In the genomic region with DNA sequence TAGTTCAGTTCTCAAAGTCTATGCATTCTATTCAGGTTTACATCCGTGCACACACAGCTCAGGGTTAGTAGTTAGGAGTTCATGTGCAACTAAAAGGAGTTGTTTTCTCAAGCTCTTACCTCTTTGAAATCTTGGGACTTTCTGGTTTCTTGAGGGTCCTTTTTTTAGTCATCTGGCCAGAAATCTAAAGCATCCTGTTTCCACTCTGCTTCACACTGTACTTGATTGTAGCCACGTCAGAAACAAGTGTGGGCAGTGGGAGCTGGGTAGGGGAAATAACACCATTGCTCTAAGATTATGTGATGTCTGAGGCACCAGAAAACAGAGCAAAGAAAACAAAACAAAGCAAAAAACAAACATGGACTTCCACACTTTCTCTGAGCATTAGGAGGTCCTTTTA, we compare ENCODE assay signal across 39 cellular contexts. TPM values are rescaled to one million over a fixed set of nuclear protein-coding genes. Genes with fewer than 3 reads are reported as not detected.
"Had no signal": no experiment of that assay in that cellular context is flagged by ENCODE, and none has a peak within 500 bp of the region (broad histone marks: within the 10 kb centered on the region; RNA-seq: fewer than 3 reads in every experiment).

No MANE protein-coding gene starts in this region.

- DNase-seq: activated effector memory CD4-positive, alpha-beta T cell treated with anti-CD3 and anti-CD28 coated beads, Interleukin-2, amount 50 U/mL, for 16 hours; activated effector memory CD4-positive, alpha-beta T cell treated with Interleukin-2 at 50 U/mL for 16 hours; activated gamma-delta T cell; activated gamma-delta T cell treated with Interleukin-2 at 50 U/mL for 16 hours; activated naive CD4-positive, alpha-beta T cell; activated naive CD4-positive, alpha-beta T cell treated with anti-CD3 and anti-CD28 coated beads for 36 hours; activated naive CD4-positive, alpha-beta T cell treated with anti-CD3 and anti-CD28 coated beads, Interleukin-2, amount 10 ng/mL, durations not matched to agents 7 days and 5 days; activated naive CD4-positive, alpha-beta T cell treated with anti-CD3 and anti-CD28 coated beads, Interleukin-2, amount 50 U/mL, for 16 hours; activated naive CD4-positive, alpha-beta T cell treated with Interleukin-2 at 50 U/mL for 16 hours; activated naive CD8-positive, alpha-beta T cell treated with anti-CD3 and anti-CD28 coated beads for 36 hours; activated naive CD8-positive, alpha-beta T cell treated with anti-CD3 and anti-CD28 coated beads, Interleukin-2, amount 10 ng/mL, durations not matched to agents 7 days and 5 days; activated naive CD8-positive, alpha-beta T cell treated with anti-CD3 and anti-CD28 coated beads, Interleukin-2, amount 50 U/mL, for 24 hours; activated T-cell treated with anti-CD3 and anti-CD28 coated beads, Interleukin-2, amount 50 U/mL, for 24 hours; activated T-cell treated with anti-CD3 and anti-CD28 coated beads, Interleukin-2, amount 50 U/mL, for 4 hours; activated T-cell treated with anti-CD3 and anti-CD28 coated beads, Interleukin-2, amount 50 U/mL, for 48 hours; activated T-cell treated with anti-CD3 and anti-CD28 coated beads, Interleukin-2, amount 50 U/mL, for 72 hours; adrenal gland; amniotic stem cell; amygdala; anterior cingulate cortex; aorta; body of pancreas; brain microvascular endothelial cell; caudate nucleus; central memory CD4-positive, alpha-beta T cell; cerebellar nuclear complex had no signal

- H3K27ac ChIP-seq: adrenal gland, ascending aorta, body of pancreas, brain microvascular endothelial cell, breast epithelium, cardiac muscle cell had no signal

- FAIRE-seq: astrocyte had no signal

- H3K4me3 ChIP-seq: adrenal gland, ascending aorta, body of pancreas, breast epithelium, cardiac muscle cell had no signal

- H3K27me3 ChIP-seq: adrenal gland, ascending aorta, body of pancreas, brain microvascular endothelial cell, breast epithelium, cardiac muscle cell had no signal

- ATAC-seq: activated naive CD4-positive, alpha-beta T cell treated with anti-CD3 and anti-CD28 coated beads, Interleukin-2, amount 50 U/mL, for 72 hours; activated naive CD8-positive, alpha-beta T cell treated with anti-CD3 and anti-CD28 coated beads, Interleukin-2, amount 50 U/mL, for 24 hours; activated T-cell treated with anti-CD3 and anti-CD28 coated beads, Interleukin-2, amount 50 U/mL, for 4 hours; activated T-cell treated with anti-CD3 and anti-CD28 coated beads, Interleukin-2, amount 50 U/mL, for 72 hours; activated T-helper 17 cell treated with anti-CD3 and anti-CD28 coated beads, Interleukin-2, amount 50 U/mL, for 72 hours; body of pancreas had no signal

- H3K4me1 ChIP-seq: adrenal gland, ascending aorta, body of pancreas, breast epithelium had no signal

- H3K36me3 ChIP-seq: adrenal gland, ascending aorta, brain microvascular endothelial cell, breast epithelium, cardiac muscle cell had no signal

- H3K9me3 ChIP-seq: adrenal gland, ascending aorta, body of pancreas had no signal

RNA-seq across cellular contexts. Expression of gene HDGFL1, which starts 58.3 kb away (rescaled TPM):
- total RNA-seq: activated naive CD4-positive, alpha-beta T cell treated with anti-CD3 and anti-CD28 coated beads for 36 hours; activated naive CD4-positive, alpha-beta T cell treated with anti-CD3 and anti-CD28 coated beads, Interleukin-2, amount 50 U/mL, for 72 hours; activated naive CD8-positive, alpha-beta T cell treated with anti-CD3 and anti-CD28 coated beads for 36 hours; activated naive CD8-positive, alpha-beta T cell treated with anti-CD3 and anti-CD28 coated beads, Interleukin-2, amount 10 ng/mL, durations not matched to agents 7 days and 5 days; activated T-cell treated with anti-CD3 and anti-CD28 coated beads, Interleukin-2, amount 50 U/mL, for 4 hours; activated T-cell treated with anti-CD3 and anti-CD28 coated beads, Interleukin-2, amount 50 U/mL, for 72 hours; activated T-helper 1 cell treated with anti-CD3 and anti-CD28 coated beads, Interleukin-12 subunit alpha, Interleukin-12 subunit beta, Interleukin-2, Interleukin-4 antibody, amounts not matched to agents 30 ng/mL and 10 ng/mL and 1 ng/mL, durations not matched to agents 14 hours and 24 hours and 36 hours; activated T-helper 17 cell treated with anti-CD3 and anti-CD28 coated beads, Interleukin-2, amount 50 U/mL, for 72 hours; activated T-helper 2 cell treated with anti-CD3 and anti-CD28 coated beads, Interferon-gamma antibody, Interleukin-2, Interleukin-4, amounts not matched to agents 10 μg/mL and 5 μg/mL and 100 μg/mL, durations not matched to agents 14 hours and 24 hours and 36 hours; adrenal gland; aorta; ascending aorta; astrocyte; body of pancreas; breast epithelium; bronchial epithelial cell; cardiac muscle cell; cardiac septum; cerebellum; chondrocyte had no signal
- polyA plus RNA-seq: adipose tissue, adrenal gland, aorta, cardiac muscle cell had no signal
